Comparison of ENCODE assay signal across 11 cellular contexts in genomic region chr16:88805340-88805715, GRCh38. TPM values are rescaled to one million over a fixed set of nuclear protein-coding genes. Genes with fewer than 3 reads are reported as not detected.
DNase-seq lines count a peak whose midpoint lies in the region; ATAC-seq and TF ChIP-seq lines count a peak whose summit lies in the region.
"Had no signal": no experiment of that assay in that cellular context is flagged by ENCODE, and none has a peak within 500 bp of the region (broad histone marks: within the 10 kb centered on the region; RNA-seq: fewer than 3 reads in every experiment).

No MANE protein-coding gene starts in this region.

- H3K4me1 ChIP-seq in breast epithelium = peaks cover 15 to 17% of the 10 kb centered on the region in 2 donors
- peaks cover 50% of the 10 kb centered on the region for H3K4me1 ChIP-seq in OCI-LY7 (ENCODE audit: insufficient read depth, low read length, poor library complexity, severe bottlenecking)
- H3K4me1 ChIP-seq in ectodermal cell (ENCODE audit: control insufficient read depth, insufficient read depth, low read length) = peaks cover 10% of the 10 kb centered on the region
- H3K4me1 ChIP-seq in suprapubic skin = peaks cover 43% of the 10 kb centered on the region

- BruUV-seq in MCF 10A (replicated peaks; lab: Mats Ljungman, UMichigan) (no TSS peak), OCI-LY7 (replicated peaks; lab: Mats Ljungman, UMichigan) (no TSS peak)

- DNase-seq in breast epithelium (ENCODE audit: low spot score in 2 of 2) (no peak), MCF 10A (ENCODE audit: unreplicated experiment) (no peak), OCI-LY7 (ENCODE audit: low spot score) (no peak), suprapubic skin (ENCODE audit: low spot score in 2 of 2) (no peak), GM10266 (ENCODE audit: extremely low spot score) (no peak)
- DNase-seq: stimulated activated CD4-positive, alpha-beta T cell treated with anti-CD3 and anti-CD28 coated beads, Interleukin-2, amount 100 ng/mL, for 48 hours had no signal

- no peak for TF ChIP-seq EP300 in suprapubic skin (IDR thresholded peaks at IDR 0.05)

- peaks cover 39% of the 10 kb centered on the region for H3K79me2 ChIP-seq in OCI-LY7 (ENCODE audit: insufficient read depth, low read depth, low read length)

- ATAC-seq in HG03521 (IDR thresholded peaks at IDR 0.05; ENCODE audit: unreplicated experiment) = no peak
- no peak for ATAC-seq in GM19023 (IDR thresholded peaks at IDR 0.05; ENCODE audit: unreplicated experiment)

- no peaks in the 10 kb centered on the region for H3K9me3 Mint-ChIP-seq in MCF 10A (ENCODE audit: unreplicated experiment)

- no peaks in the 10 kb centered on the region for H4K20me1 ChIP-seq in OCI-LY7 (ENCODE audit: insufficient read depth, low read length)

- H3K36me3 Mint-ChIP-seq in MCF 10A (ENCODE audit: insufficient read depth, unreplicated experiment) = peaks cover 43% of the 10 kb centered on the region

- CTCF ChIA-PET in MCF 10A (lab: Yijun Ruan, JAX) (no interaction called here), OCI-LY7 (lab: Charles Lee; ENCODE audit: unreplicated experiment) (no interaction called here)

- 95% methylated on average over 22 of the region's 22 CpGs for WGBS in ectodermal cell, 2 experiments
- WGBS in suprapubic skin = no CpG with 5 or more reads among the region's 22 CpGs

- H3K27ac Mint-ChIP-seq in MCF 10A (ENCODE audit: low read depth, unreplicated experiment) = no peak overlapping the region

- H3K9me3 ChIP-seq in breast epithelium (no peaks in the 10 kb centered on the region), OCI-LY7 (ENCODE audit: low read length) (no peaks in the 10 kb centered on the region), ectodermal cell (ENCODE audit: control insufficient read depth, low read length) (no peaks in the 10 kb centered on the region), suprapubic skin (no peaks in the 10 kb centered on the region)
- H3K9me3 ChIP-seq: pancreas had no signal

- no peak for TF ChIP-seq POLR2A in breast epithelium (IDR thresholded peaks at IDR 0.05)
- no peak for TF ChIP-seq POLR2A in suprapubic skin (IDR thresholded peaks at IDR 0.05)

- H3K4me3 Mint-ChIP-seq in MCF 10A (ENCODE audit: unreplicated experiment) = no peak overlapping the region

- H3K9me2 ChIP-seq in OCI-LY7 (ENCODE audit: insufficient read depth, low read length) = no peaks in the 10 kb centered on the region

- H3K27ac ChIP-seq in breast epithelium (no peak overlapping the region), OCI-LY7 (ENCODE audit: low read depth, low read length, poor library complexity, severe bottlenecking) (peak overlapping the region; percentile 97), ectodermal cell (ENCODE audit: insufficient read depth, low read depth, low read length, poor library complexity, severe bottlenecking) (no peak overlapping the region), suprapubic skin (no peak overlapping the region)
- H3K27ac ChIP-seq: coronary artery, pancreas had no signal

- H3K27me3 Mint-ChIP-seq in MCF 10A (ENCODE audit: insufficient read depth, unreplicated experiment) = no peaks in the 10 kb centered on the region

- no peaks in the 10 kb centered on the region for H3K27me3 ChIP-seq in breast epithelium
- H3K27me3 ChIP-seq in ectodermal cell (ENCODE audit: control insufficient read depth, insufficient read depth, low read length, poor library complexity, severe bottlenecking) = no peaks in the 10 kb centered on the region
- H3K27me3 ChIP-seq in suprapubic skin = no peaks in the 10 kb centered on the region
- H3K27me3 ChIP-seq: pancreas had no signal

- intact Hi-C loops in breast epithelium (cut with DNase I; ENCODE audit: low total_unique reads) = no loop called here
- intact Hi-C loops in MCF 10A (cut with micrococcal nuclease) = no loop called here
- intact Hi-C loops in OCI-LY7 (cut with micrococcal nuclease; ENCODE audit: unreplicated experiment) = no loop called here

- POLR2A ChIA-PET in MCF 10A (lab: Yijun Ruan, JAX) (interaction anchor here (0.7 to 3.3 kb wide), 2 partner anchors 7 to 52 kb away, joined by 4 to 16 read pairs; partner anchors contain the start of gene APRT), OCI-LY7 (lab: Charles Lee) (no interaction called here)

- H3K4me3 ChIP-seq in breast epithelium (peak overlapping the region in 2 of 3 donors; percentile 72 to 77), OCI-LY7 (ENCODE audit: low read depth, low read length, poor library complexity, severe bottlenecking) (peak overlapping the region; percentile 88), ectodermal cell (ENCODE audit: insufficient read depth, low read depth, low read length) (peak overlapping the region; percentile 54), suprapubic skin (peak overlapping the region; percentile 68)

- no peak overlapping the region for H2AFZ ChIP-seq in OCI-LY7 (ENCODE audit: low read length)

- no peaks in the 10 kb centered on the region for H3K36me3 ChIP-seq in breast epithelium
- H3K36me3 ChIP-seq in OCI-LY7 (ENCODE audit: insufficient read depth, low read length) = peaks cover 69% of the 10 kb centered on the region
- H3K36me3 ChIP-seq in ectodermal cell (ENCODE audit: control insufficient read depth, insufficient read depth, low read length) = peaks cover 37% of the 10 kb centered on the region
- peaks cover 18% of the 10 kb centered on the region for H3K36me3 ChIP-seq in suprapubic skin
- H3K36me3 ChIP-seq: pancreas had no signal

- no peaks in the 10 kb centered on the region for H3K4me1 Mint-ChIP-seq in MCF 10A (ENCODE audit: insufficient read depth, unreplicated experiment)

- TF ChIP-seq CTCF in breast epithelium (IDR thresholded peaks at IDR 0.05) (no peak), MCF 10A (IDR thresholded peaks at IDR 0.05; ENCODE audit: unreplicated experiment) (no peak), OCI-LY7 (conservative IDR thresholded peaks at IDR 0.05; ENCODE audit: low read length) (no peak), suprapubic skin (IDR thresholded peaks at IDR 0.05) (no peak), GM10266 (IDR thresholded peaks at IDR 0.05; ENCODE audit: control insufficient read depth, insufficient read depth, low read depth, missing control alignments) (no peak)

- H3K4me2 ChIP-seq in OCI-LY7 (ENCODE audit: low read length) = peak overlapping the region; percentile 95

RNA-seq across cellular contexts. Expression of gene CDT1, which starts 1.7 kb away (rescaled TPM):
- total RNA-seq in breast epithelium = 1 to 10 TPM; 1.3 to 3.3 (median 3.2) TPM
- 5.3 and 16.6 TPM in 2 replicates for total RNA-seq in MCF 10A (2022)
- total RNA-seq in OCI-LY7 (2014; rRNA removed; shearing (Covaris generic)) = 82.7 and 90.2 TPM in 2 replicates
- 108 and 150 TPM in 2 replicates for total RNA-seq in OCI-LY7 (2022)
- polyA plus RNA-seq in ectodermal cell (2013, experiment 1 of 4) = 49.5 TPM
- 50.5 TPM for polyA plus RNA-seq in ectodermal cell (2013, experiment 2 of 4)
- 52.1 TPM for polyA plus RNA-seq in ectodermal cell (2013, experiment 3 of 4)
- 45.4 TPM for polyA plus RNA-seq in ectodermal cell (2013, experiment 4 of 4)
- 10 to 100 TPM in 2 of 4 donors, 1 to 10 TPM in 2; 4.7 to 25.7 (median 10.7) TPM for total RNA-seq in suprapubic skin

RNA-seq across cellular contexts. Expression of gene APRT, which starts 6.4 kb away (rescaled TPM):
- total RNA-seq in breast epithelium (100 to 1,000 TPM in 2 of 3 donors, 10 to 100 TPM in 1; 93.8 to 152 (median 126) TPM), MCF 10A (2022) (231 and 248 TPM in 2 replicates), OCI-LY7 (2022) (118 and 151 TPM in 2 replicates), suprapubic skin (100 to 1,000 TPM; 122 to 382 (median 250) TPM)
- total RNA-seq in OCI-LY7 (2014; rRNA removed; shearing (Covaris generic)) = 168 and 216 TPM in 2 replicates
- 127 TPM for polyA plus RNA-seq in ectodermal cell (2013, experiment 1 of 4)
- polyA plus RNA-seq in ectodermal cell (2013, experiment 2 of 4) = 120 TPM
- 112 TPM for polyA plus RNA-seq in ectodermal cell (2013, experiment 3 of 4)
- polyA plus RNA-seq in ectodermal cell (2013, experiment 4 of 4) = 117 TPM

RNA-seq across cellular contexts. Expression of gene PIEZO1, which starts 20.3 kb away (rescaled TPM):
- total RNA-seq in breast epithelium (100 to 1,000 TPM in 2 of 3 donors, 10 to 100 TPM in 1; 90.7 to 181 (median 135) TPM), MCF 10A (2022) (193 and 195 TPM in 2 replicates), OCI-LY7 (2022) (154 and 157 TPM in 2 replicates), suprapubic skin (100 to 1,000 TPM; 185 to 269 (median 224) TPM)
- total RNA-seq in OCI-LY7 (2014; rRNA removed; shearing (Covaris generic)) = 123 and 144 TPM in 2 replicates
- polyA plus RNA-seq in ectodermal cell (2013, experiment 1 of 4) = 8.1 TPM
- 11.9 TPM for polyA plus RNA-seq in ectodermal cell (2013, experiment 2 of 4)
- 12.8 TPM for polyA plus RNA-seq in ectodermal cell (2013, experiment 3 of 4)
- 10.1 TPM for polyA plus RNA-seq in ectodermal cell (2013, experiment 4 of 4)

RNA-seq across cellular contexts. Expression of gene GALNS, which starts 51.4 kb away (rescaled TPM):
- 10 to 100 TPM; 16.2 to 29.5 (median 17.9) TPM for total RNA-seq in breast epithelium
- 26.0 and 31.6 TPM in 2 replicates for total RNA-seq in MCF 10A (2022)
- 17.2 and 18.5 TPM in 2 replicates for total RNA-seq in OCI-LY7 (2014; rRNA removed; shearing (Covaris generic))
- total RNA-seq in OCI-LY7 (2022) = 44.7 and 49.0 TPM in 2 replicates
- 29.1 TPM for polyA plus RNA-seq in ectodermal cell (2013, experiment 1 of 4)
- 24.4 TPM for polyA plus RNA-seq in ectodermal cell (2013, experiment 2 of 4)
- polyA plus RNA-seq in ectodermal cell (2013, experiment 3 of 4) = 15.9 TPM
- polyA plus RNA-seq in ectodermal cell (2013, experiment 4 of 4) = 19.5 TPM
- 100 to 1,000 TPM in 1 of 4 donors, 10 to 100 TPM in 3; 31.1 to 134 (median 43.3) TPM for total RNA-seq in suprapubic skin

RNA-seq across cellular contexts. Expression of gene TRAPPC2L, which starts 51.6 kb away (rescaled TPM):
- 10 to 100 TPM; 32.1 to 37.8 (median 34.4) TPM for total RNA-seq in breast epithelium
- 35.6 and 42.6 TPM in 2 replicates for total RNA-seq in MCF 10A (2022)
- total RNA-seq in OCI-LY7 (2014; rRNA removed; shearing (Covaris generic)) = 27.3 and 27.6 TPM in 2 replicates
- 34.2 and 44.9 TPM in 2 replicates for total RNA-seq in OCI-LY7 (2022)
- polyA plus RNA-seq in ectodermal cell (2013, experiment 1 of 4) = 98.9 TPM
- 91.2 TPM for polyA plus RNA-seq in ectodermal cell (2013, experiment 2 of 4)
- polyA plus RNA-seq in ectodermal cell (2013, experiment 3 of 4) = 65.1 TPM
- 84.7 TPM for polyA plus RNA-seq in ectodermal cell (2013, experiment 4 of 4)
- 10 to 100 TPM; 31.9 to 49.2 (median 36.3) TPM for total RNA-seq in suprapubic skin
